ENCODE assay signal across 38 cellular contexts in genomic region chr1:174701565-174701964, GRCh38.
"Had no signal": no experiment of that assay in that cellular context is flagged by ENCODE, and none has a peak within 500 bp of the region (broad histone marks: within the 10 kb centered on the region; RNA-seq: fewer than 3 reads in every experiment).

No MANE protein-coding gene starts in this region.

- H3K9me3 Mint-ChIP-seq: activated CD4-positive, alpha-beta memory T cell treated with anti-CD3 and anti-CD28 coated beads, Interleukin-2, amount 10 ng/mL, durations not matched to agents 7 days and 5 days; activated CD4-positive, alpha-beta T cell treated with anti-CD3 and anti-CD28 coated beads, Interleukin-2, amount 10 ng/mL, durations not matched to agents 7 days and 5 days; activated naive CD4-positive, alpha-beta T cell treated with anti-CD3 and anti-CD28 coated beads, Interleukin-2, amount 10 ng/mL, durations not matched to agents 7 days and 5 days; activated naive CD4-positive, alpha-beta T cell treated with anti-CD3 and anti-CD28 coated beads, Interleukin-2, amount 50 U/mL, for 24 hours; activated naive CD8-positive, alpha-beta T cell treated with anti-CD3 and anti-CD28 coated beads, Interleukin-2, amount 50 U/mL, for 24 hours; activated T-cell treated with anti-CD3 and anti-CD28 coated beads, Interleukin-2, amount 50 U/mL, for 24 hours; activated T-helper 2 cell treated with anti-CD3 and anti-CD28 coated beads, Interferon-gamma antibody, Interleukin-2, Interleukin-4, amounts not matched to agents 10 μg/mL and 5 μg/mL and 100 μg/mL, durations not matched to agents 14 hours and 24 hours and 36 hours; brain; central memory CD8-positive, alpha-beta T cell; T-helper 1 cell treated with Interleukin-12 subunit alpha and Interleukin-12 subunit beta and Interleukin-4 antibody, amounts not matched to agents 30 μg/mL and 1 μg/mL, for 36 hours; T-helper 2 cell treated with Interferon-gamma antibody and Interleukin-4, amounts not matched to agents 5 μg/mL and 100 μg/mL, for 36 hours; WTC11 had no signal

- H3K27ac ChIP-seq: ascending aorta, cardiac muscle cell, VCaP had no signal

- ATAC-seq: activated CD4-positive, alpha-beta T cell treated with anti-CD3 and anti-CD28 coated beads for 36 hours; activated CD4-positive, CD25-positive, alpha-beta regulatory T cell treated with anti-CD3 and anti-CD28 coated beads, Interleukin-2, amount 50 U/mL, for 24 hours; activated CD8-positive, alpha-beta memory T cell treated with anti-CD3 and anti-CD28 coated beads, Interleukin-2, amount 10 ng/mL, durations not matched to agents 7 days and 5 days; activated CD8-positive, alpha-beta T cell treated with anti-CD3 and anti-CD28 coated beads, Interleukin-2, amount 10 ng/mL, durations not matched to agents 7 days and 5 days; activated naive CD8-positive, alpha-beta T cell treated with anti-CD3 and anti-CD28 coated beads, Interleukin-2, amount 50 U/mL, for 24 hours; WTC11 had no signal

- DNase-seq: activated CD4-positive, alpha-beta memory T cell treated with anti-CD3 and anti-CD28 coated beads, Interleukin-2, amount 10 ng/mL, durations not matched to agents 7 days and 5 days; activated CD4-positive, alpha-beta T cell treated with anti-CD3 and anti-CD28 coated beads for 1 hour; activated CD4-positive, alpha-beta T cell treated with anti-CD3 and anti-CD28 coated beads for 36 hours; activated CD4-positive, alpha-beta T cell treated with anti-CD3 and anti-CD28 coated beads for 48 hours; activated CD4-positive, alpha-beta T cell treated with anti-CD3 and anti-CD28 coated beads, Interleukin-2, amount 10 ng/mL, durations not matched to agents 7 days and 5 days; activated CD4-positive, alpha-beta T cell treated with anti-CD3 and anti-CD28 coated beads, Interleukin-2, amount 50 U/mL, for 48 hours; activated CD4-positive, CD25-positive, alpha-beta regulatory T cell; activated CD8-positive, alpha-beta memory T cell treated with anti-CD3 and anti-CD28 coated beads for 24 hours; activated CD8-positive, alpha-beta memory T cell treated with anti-CD3 and anti-CD28 coated beads, Interleukin-2, amount 10 ng/mL, durations not matched to agents 7 days and 5 days; activated CD8-positive, alpha-beta memory T cell treated with anti-CD3 and anti-CD28 coated beads, Interleukin-2, amount 50 U/mL, for 48 hours; activated CD8-positive, alpha-beta T cell treated with anti-CD3 and anti-CD28 coated beads, Interleukin-2, amount 10 ng/mL, durations not matched to agents 7 days and 5 days; activated effector memory CD4-positive, alpha-beta T cell treated with Interleukin-2 at 50 U/mL for 16 hours; activated gamma-delta T cell; activated naive CD4-positive, alpha-beta T cell treated with anti-CD3 and anti-CD28 coated beads, Interleukin-2, amount 10 ng/mL, durations not matched to agents 7 days and 5 days; activated naive CD4-positive, alpha-beta T cell treated with Interleukin-2 at 50 U/mL for 16 hours; activated naive CD8-positive, alpha-beta T cell treated with anti-CD3 and anti-CD28 coated beads, Interleukin-2, amount 10 ng/mL, durations not matched to agents 7 days and 5 days; activated naive CD8-positive, alpha-beta T cell treated with anti-CD3 and anti-CD28 coated beads, Interleukin-2, amount 50 U/mL, for 24 hours; activated T-cell treated with anti-CD3 and anti-CD28 coated beads, Interleukin-2, amount 50 U/mL, for 24 hours; activated T-cell treated with anti-CD3 and anti-CD28 coated beads, Interleukin-2, amount 50 U/mL, for 48 hours; amygdala; anterior cingulate cortex; caudate nucleus; cerebellar nuclear complex; T-helper 2 cell; T-helper 9 cell had no signal

- H3K4me1 Mint-ChIP-seq: activated CD4-positive, alpha-beta memory T cell treated with anti-CD3 and anti-CD28 coated beads, Interleukin-2, amount 10 ng/mL, durations not matched to agents 7 days and 5 days; activated CD4-positive, alpha-beta T cell treated with anti-CD3 and anti-CD28 coated beads for 36 hours; activated CD4-positive, alpha-beta T cell treated with anti-CD3 and anti-CD28 coated beads, Interleukin-2, amount 10 ng/mL, durations not matched to agents 7 days and 5 days; activated CD8-positive, alpha-beta memory T cell treated with anti-CD3 and anti-CD28 coated beads, Interleukin-2, amount 10 ng/mL, durations not matched to agents 7 days and 5 days; activated naive CD4-positive, alpha-beta T cell treated with anti-CD3 and anti-CD28 coated beads, Interleukin-2, amount 10 ng/mL, durations not matched to agents 7 days and 5 days; activated naive CD4-positive, alpha-beta T cell treated with anti-CD3 and anti-CD28 coated beads, Interleukin-2, amount 50 U/mL, for 24 hours; activated naive CD8-positive, alpha-beta T cell treated with anti-CD3 and anti-CD28 coated beads, Interleukin-2, amount 10 ng/mL, durations not matched to agents 7 days and 5 days; activated naive CD8-positive, alpha-beta T cell treated with anti-CD3 and anti-CD28 coated beads, Interleukin-2, amount 50 U/mL, for 24 hours; brain had no signal

- H3K36me3 Mint-ChIP-seq: activated naive CD4-positive, alpha-beta T cell treated with anti-CD3 and anti-CD28 coated beads, Interleukin-2, amount 10 ng/mL, durations not matched to agents 7 days and 5 days; brain; WTC11 had no signal

- H3K27ac Mint-ChIP-seq: activated CD4-positive, alpha-beta memory T cell treated with anti-CD3 and anti-CD28 coated beads, Interleukin-2, amount 10 ng/mL, durations not matched to agents 7 days and 5 days; activated CD4-positive, alpha-beta T cell treated with anti-CD3 and anti-CD28 coated beads for 36 hours; activated CD4-positive, alpha-beta T cell treated with anti-CD3 and anti-CD28 coated beads, Interleukin-2, amount 10 ng/mL, durations not matched to agents 7 days and 5 days; activated CD8-positive, alpha-beta memory T cell treated with anti-CD3 and anti-CD28 coated beads, Interleukin-2, amount 10 ng/mL, durations not matched to agents 7 days and 5 days; activated CD8-positive, alpha-beta T cell treated with anti-CD3 and anti-CD28 coated beads, Interleukin-2, amount 10 ng/mL, durations not matched to agents 7 days and 5 days; activated naive CD4-positive, alpha-beta T cell treated with anti-CD3 and anti-CD28 coated beads, Interleukin-2, amount 10 ng/mL, durations not matched to agents 7 days and 5 days; activated naive CD4-positive, alpha-beta T cell treated with anti-CD3 and anti-CD28 coated beads, Interleukin-2, amount 50 U/mL, for 24 hours; activated naive CD8-positive, alpha-beta T cell; activated naive CD8-positive, alpha-beta T cell treated with anti-CD3 and anti-CD28 coated beads, Interleukin-2, amount 10 ng/mL, durations not matched to agents 7 days and 5 days; activated naive CD8-positive, alpha-beta T cell treated with anti-CD3 and anti-CD28 coated beads, Interleukin-2, amount 50 U/mL, for 24 hours; activated T-cell treated with anti-CD3 and anti-CD28 coated beads, Interleukin-2, amount 50 U/mL, for 24 hours; activated T-helper 2 cell treated with anti-CD3 and anti-CD28 coated beads, Interferon-gamma antibody, Interleukin-2, Interleukin-4, amounts not matched to agents 10 μg/mL and 5 μg/mL and 100 μg/mL, durations not matched to agents 14 hours and 24 hours and 36 hours; brain; T-helper 1 cell treated with Interleukin-12 subunit alpha and Interleukin-12 subunit beta and Interleukin-4 antibody, amounts not matched to agents 30 μg/mL and 1 μg/mL, for 36 hours; T-helper 2 cell treated with Interferon-gamma antibody and Interleukin-4, amounts not matched to agents 5 μg/mL and 100 μg/mL, for 36 hours; WTC11 had no signal

- H3K27me3 ChIP-seq: ascending aorta, cardiac muscle cell had no signal

- FAIRE-seq: bronchial epithelial cell had no signal

- H3K36me3 ChIP-seq: cardiac muscle cell had no signal

- H3K9me3 ChIP-seq: ascending aorta had no signal

- H3K27me3 Mint-ChIP-seq: activated CD4-positive, alpha-beta memory T cell treated with anti-CD3 and anti-CD28 coated beads, Interleukin-2, amount 10 ng/mL, durations not matched to agents 7 days and 5 days; activated CD4-positive, alpha-beta T cell treated with anti-CD3 and anti-CD28 coated beads for 36 hours; activated CD4-positive, alpha-beta T cell treated with anti-CD3 and anti-CD28 coated beads, Interleukin-2, amount 10 ng/mL, durations not matched to agents 7 days and 5 days; activated CD8-positive, alpha-beta memory T cell treated with anti-CD3 and anti-CD28 coated beads, Interleukin-2, amount 10 ng/mL, durations not matched to agents 7 days and 5 days; activated naive CD4-positive, alpha-beta T cell treated with anti-CD3 and anti-CD28 coated beads, Interleukin-2, amount 10 ng/mL, durations not matched to agents 7 days and 5 days; activated naive CD4-positive, alpha-beta T cell treated with anti-CD3 and anti-CD28 coated beads, Interleukin-2, amount 50 U/mL, for 24 hours; activated naive CD8-positive, alpha-beta T cell; activated naive CD8-positive, alpha-beta T cell treated with anti-CD3 and anti-CD28 coated beads, Interleukin-2, amount 10 ng/mL, durations not matched to agents 7 days and 5 days; activated naive CD8-positive, alpha-beta T cell treated with anti-CD3 and anti-CD28 coated beads, Interleukin-2, amount 50 U/mL, for 24 hours; activated T-cell treated with anti-CD3 and anti-CD28 coated beads, Interleukin-2, amount 50 U/mL, for 24 hours; brain; central memory CD8-positive, alpha-beta T cell had no signal

- H3K4me3 ChIP-seq: ascending aorta, cardiac muscle cell had no signal

- H3K4me3 Mint-ChIP-seq: activated CD4-positive, alpha-beta memory T cell treated with anti-CD3 and anti-CD28 coated beads, Interleukin-2, amount 10 ng/mL, durations not matched to agents 7 days and 5 days; activated CD4-positive, alpha-beta T cell treated with anti-CD3 and anti-CD28 coated beads for 36 hours; activated CD4-positive, alpha-beta T cell treated with anti-CD3 and anti-CD28 coated beads, Interleukin-2, amount 10 ng/mL, durations not matched to agents 7 days and 5 days; activated CD8-positive, alpha-beta memory T cell treated with anti-CD3 and anti-CD28 coated beads, Interleukin-2, amount 10 ng/mL, durations not matched to agents 7 days and 5 days; activated CD8-positive, alpha-beta T cell treated with anti-CD3 and anti-CD28 coated beads, Interleukin-2, amount 10 ng/mL, durations not matched to agents 7 days and 5 days; activated naive CD4-positive, alpha-beta T cell treated with anti-CD3 and anti-CD28 coated beads, Interleukin-2, amount 10 ng/mL, durations not matched to agents 7 days and 5 days; activated naive CD4-positive, alpha-beta T cell treated with anti-CD3 and anti-CD28 coated beads, Interleukin-2, amount 50 U/mL, for 24 hours; activated naive CD8-positive, alpha-beta T cell; activated naive CD8-positive, alpha-beta T cell treated with anti-CD3 and anti-CD28 coated beads, Interleukin-2, amount 10 ng/mL, durations not matched to agents 7 days and 5 days; activated naive CD8-positive, alpha-beta T cell treated with anti-CD3 and anti-CD28 coated beads, Interleukin-2, amount 50 U/mL, for 24 hours; activated T-cell treated with anti-CD3 and anti-CD28 coated beads, Interleukin-2, amount 50 U/mL, for 24 hours; brain; central memory CD8-positive, alpha-beta T cell; T-helper 1 cell treated with Interleukin-12 subunit alpha and Interleukin-12 subunit beta and Interleukin-4 antibody, amounts not matched to agents 30 μg/mL and 1 μg/mL, for 36 hours; T-helper 2 cell treated with Interferon-gamma antibody and Interleukin-4, amounts not matched to agents 5 μg/mL and 100 μg/mL, for 36 hours; WTC11 had no signal

- H3K4me1 ChIP-seq: ascending aorta had no signal
